ENCODE assay signal across 31 cellular contexts in the genomic region with DNA sequence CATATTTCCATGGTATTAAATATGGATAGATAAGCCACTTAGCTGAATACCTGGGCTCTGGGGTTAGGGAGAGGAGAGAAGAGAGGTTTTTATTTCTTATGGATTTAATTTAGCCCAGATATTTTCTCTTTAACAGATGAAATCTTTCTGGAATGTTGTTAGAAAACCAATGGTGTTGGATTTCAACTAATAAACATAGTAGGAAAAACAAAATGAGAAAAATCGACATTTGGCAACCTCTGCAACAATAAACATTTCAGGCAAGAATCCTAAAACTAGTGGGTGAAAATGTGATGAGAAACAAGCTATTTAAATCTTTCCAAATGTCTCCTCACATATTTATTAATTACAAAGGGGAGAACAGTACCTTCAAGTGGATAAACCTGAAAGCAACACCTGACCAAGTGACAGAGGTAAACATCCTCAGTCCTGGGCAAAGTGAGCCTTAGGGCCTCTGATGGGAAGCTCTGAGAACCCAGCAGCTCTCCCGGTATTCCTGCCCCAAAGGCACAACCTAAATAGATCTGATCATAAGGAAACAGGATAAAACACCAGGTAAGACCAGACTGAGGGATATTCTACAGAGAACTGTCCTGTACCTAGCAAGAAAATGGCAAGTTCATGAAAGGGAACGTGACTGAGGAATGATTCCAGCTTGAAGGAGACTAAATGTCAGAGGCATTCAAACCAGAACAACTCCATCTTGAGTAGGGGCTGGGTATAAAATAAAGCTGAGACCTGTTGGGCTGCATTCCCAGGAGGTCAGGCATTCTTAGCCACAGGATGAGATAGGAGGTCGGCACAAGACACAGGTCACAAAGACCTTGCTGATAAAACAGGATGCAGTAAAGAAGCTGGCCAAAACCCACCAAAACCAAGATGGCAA.
A peak's percentile ranks its signal among the peaks of the same experiment; 100 is the strongest.
DNase-seq lines count a peak whose midpoint lies in the region; ATAC-seq, FAIRE-seq and TF ChIP-seq lines count a peak whose summit lies in the region.
"Had no signal": no experiment of that assay in that cellular context is flagged by ENCODE, and none has a peak within 500 bp of the region (broad histone marks: within the 10 kb centered on the region; RNA-seq: fewer than 3 reads in every experiment).

No MANE protein-coding gene starts in this region.

- no peaks in the 10 kb centered on the region for H4K20me1 ChIP-seq in hepatocyte (ENCODE audit: insufficient read depth, poor library complexity, severe bottlenecking)

- H3K27me3 ChIP-seq in ascending aorta (no peaks in the 10 kb centered on the region), hepatocyte (no peaks in the 10 kb centered on the region), stomach (no peaks in the 10 kb centered on the region)
- H3K27me3 ChIP-seq: colonic mucosa, esophagus squamous epithelium, neural progenitor cell, vagina had no signal

- 55% methylated on average over 4 of the region's 4 CpGs for WGBS in hepatocyte (ENCODE audit: low lambda C conversion rate, missing lambda C conversion rate)
- WGBS in stomach, 5 donors, result 59 to 68% (median 65%) methylated on average over 4 of the region's 4 CpGs

- H2AFZ ChIP-seq in hepatocyte, result no peak overlapping the region
- H2AFZ ChIP-seq: neural progenitor cell had no signal

- H3K36me3 Mint-ChIP-seq in immature natural killer cell, result no peaks in the 10 kb centered on the region
- H3K36me3 Mint-ChIP-seq: CD14-positive monocyte, neural progenitor cell, T-cell had no signal

- H3K4me2 ChIP-seq in hepatocyte, result no peak overlapping the region
- H3K4me2 ChIP-seq: neural progenitor cell had no signal

- H3K4me3 Mint-ChIP-seq in immature natural killer cell, result no peak overlapping the region
- H3K4me3 Mint-ChIP-seq: CD14-positive monocyte, HFFc6, neural progenitor cell, T-cell had no signal

- H3K27me3 Mint-ChIP-seq in immature natural killer cell (ENCODE audit: low read depth in 3 of 3), result peaks cover 5 to 9% (median 6%) of the 10 kb centered on the region in 3 donors

- no peaks in the 10 kb centered on the region for H3K79me2 ChIP-seq in hepatocyte

- H3K4me1 Mint-ChIP-seq in immature natural killer cell, result no peaks in the 10 kb centered on the region
- H3K4me1 Mint-ChIP-seq: T-cell had no signal

- no peak for TF ChIP-seq EP300 in stomach (IDR thresholded peaks at IDR 0.05)

- no peaks in the 10 kb centered on the region for H3K36me3 ChIP-seq in ascending aorta
- no peaks in the 10 kb centered on the region for H3K36me3 ChIP-seq in hepatocyte (replicated peaks; ENCODE audit: insufficient read depth, low read depth)
- no peaks in the 10 kb centered on the region for H3K36me3 ChIP-seq in stomach
- H3K36me3 ChIP-seq in mucosa of descending colon (ENCODE audit: low read depth), result no peaks in the 10 kb centered on the region
- H3K36me3 ChIP-seq: colonic mucosa, esophagus squamous epithelium, neural progenitor cell, vagina had no signal

- H3K4me1 ChIP-seq in ascending aorta, result peaks cover 0 to 31% of the 10 kb centered on the region in 2 donors
- H3K4me1 ChIP-seq in hepatocyte (ENCODE audit: insufficient read depth), result peaks cover 8% of the 10 kb centered on the region
- peaks cover 0 to 6% (median 0%) of the 10 kb centered on the region in 4 donors for H3K4me1 ChIP-seq in stomach
- no peaks in the 10 kb centered on the region for H3K4me1 ChIP-seq in mucosa of descending colon (ENCODE audit: low read depth)
- H3K4me1 ChIP-seq: colonic mucosa, esophagus squamous epithelium had no signal

- H3K27ac ChIP-seq in ascending aorta (peak overlapping the region; percentile 82 to 89), hepatocyte (peak overlapping the region; percentile 17), stomach (no peak overlapping the region)
- H3K27ac ChIP-seq: colonic mucosa, esophagus squamous epithelium, HL-60, neural progenitor cell, vagina had no signal

- FAIRE-seq in HTR-8/SVneo (lab: Jason Lieb, UNC), result peak; percentile 66
- FAIRE-seq: bronchial epithelial cell had no signal

- TF ChIP-seq POLR2A in stomach (IDR thresholded peaks at IDR 0.05), result no peak

- no peaks in the 10 kb centered on the region for H3K9me2 ChIP-seq in hepatocyte (replicated peaks; ENCODE audit: insufficient read depth)

- no peak for ATAC-seq in mucosa of descending colon
- ATAC-seq: right cardiac atrium, T-cell had no signal

- no peaks in the 10 kb centered on the region for H3K9me3 Mint-ChIP-seq in immature natural killer cell
- H3K9me3 Mint-ChIP-seq: HFFc6, neural progenitor cell, T-cell had no signal

- TF ChIP-seq CTCF in ascending aorta (IDR thresholded peaks at IDR 0.05), result no peak
- no peak for TF ChIP-seq CTCF in hepatocyte (IDR thresholded peaks at IDR 0.05; ENCODE audit: poor library complexity)
- TF ChIP-seq CTCF in stomach (IDR thresholded peaks at IDR 0.05), result no peak
- no peak for TF ChIP-seq CTCF in mucosa of descending colon (IDR thresholded peaks at IDR 0.05)

- H3K9me3 ChIP-seq in ascending aorta (no peaks in the 10 kb centered on the region), hepatocyte (ENCODE audit: low read depth) (no peaks in the 10 kb centered on the region), stomach (no peaks in the 10 kb centered on the region), mucosa of descending colon (no peaks in the 10 kb centered on the region)
- H3K9me3 ChIP-seq: colonic mucosa, esophagus squamous epithelium, vagina had no signal

- H3K4me3 ChIP-seq in ascending aorta (no peak overlapping the region), hepatocyte (no peak overlapping the region), stomach (no peak overlapping the region), mucosa of descending colon (no peak overlapping the region)
- H3K4me3 ChIP-seq: colonic mucosa, esophagus squamous epithelium, lung, neural progenitor cell, vagina had no signal

- no peak for DNase-seq in HTR-8/SVneo (ENCODE audit: insufficient read length, low spot score)
- no peak for DNase-seq in ascending aorta (ENCODE audit: low spot score in 2 of 2)
- DNase-seq in hepatocyte (ENCODE audit: low spot score), result no peak
- peak; percentile 32 for DNase-seq in stomach
- DNase-seq in NCI-H2227 (lab: John Stamatoyannopoulos, UW; ENCODE audit: unreplicated experiment), result no peak
- no peak for DNase-seq in immature natural killer cell
- no peak for DNase-seq in EL
- no peak for DNase-seq in mucosa of descending colon
- DNase-seq: activated CD4-positive, alpha-beta T cell treated with anti-CD3 and anti-CD28 coated beads, Interleukin-2, amount 50 U/mL, for 4 hours; activated CD4-positive, CD25-positive, alpha-beta regulatory T cell; activated naive CD4-positive, alpha-beta T cell treated with Interleukin-2 at 50 U/mL for 16 hours; amniotic stem cell; Calu3; colonic mucosa; DND-41; esophagus squamous epithelium; HFFc6; kidney glomerular epithelial cell; NCI-H1105; NCI-H1930; NCI-H526; right cardiac atrium; RPMI8226; stimulated activated CD4-positive, alpha-beta T cell treated with anti-CD3 and anti-CD28 coated beads, Interleukin-4, amount 100 ng/mL, for 1 hour; T-cell had no signal

- H3K27ac Mint-ChIP-seq in immature natural killer cell, result no peak overlapping the region
- H3K27ac Mint-ChIP-seq: CD14-positive monocyte, HFFc6, neural progenitor cell, T-cell had no signal

- intact Hi-C loops in ascending aorta (cut with DNase I), result no loop called here
- intact Hi-C loops in stomach (cut with DNase I; ENCODE audit: low total_unique reads), result no loop called here
- intact Hi-C loops in mucosa of descending colon (cut with DNase I, micrococcal nuclease), result no loop called here

Comparison
In these comparisons a context has a peak if more than half of its experiments do, and no peak if none do; other contexts are left out.
1. H3K27ac ChIP-seq: peak in ascending aorta (2 of 2) and hepatocyte (single experiment); none in stomach (0 of 5).